In genomic region chr2:28751956-28752607, GRCh38 we compare ENCODE assay signal across 1 cellular context.
TF ChIP-seq lines count a peak whose summit lies in the region.

No MANE protein-coding gene starts in this region.

TF ChIP-seq in HepG2, 621 proteins besides CTCF, POLR2A, EP300 and RAD21 (continued from another document and continues in another):
- TF ChIP-seq, protein P1, sequence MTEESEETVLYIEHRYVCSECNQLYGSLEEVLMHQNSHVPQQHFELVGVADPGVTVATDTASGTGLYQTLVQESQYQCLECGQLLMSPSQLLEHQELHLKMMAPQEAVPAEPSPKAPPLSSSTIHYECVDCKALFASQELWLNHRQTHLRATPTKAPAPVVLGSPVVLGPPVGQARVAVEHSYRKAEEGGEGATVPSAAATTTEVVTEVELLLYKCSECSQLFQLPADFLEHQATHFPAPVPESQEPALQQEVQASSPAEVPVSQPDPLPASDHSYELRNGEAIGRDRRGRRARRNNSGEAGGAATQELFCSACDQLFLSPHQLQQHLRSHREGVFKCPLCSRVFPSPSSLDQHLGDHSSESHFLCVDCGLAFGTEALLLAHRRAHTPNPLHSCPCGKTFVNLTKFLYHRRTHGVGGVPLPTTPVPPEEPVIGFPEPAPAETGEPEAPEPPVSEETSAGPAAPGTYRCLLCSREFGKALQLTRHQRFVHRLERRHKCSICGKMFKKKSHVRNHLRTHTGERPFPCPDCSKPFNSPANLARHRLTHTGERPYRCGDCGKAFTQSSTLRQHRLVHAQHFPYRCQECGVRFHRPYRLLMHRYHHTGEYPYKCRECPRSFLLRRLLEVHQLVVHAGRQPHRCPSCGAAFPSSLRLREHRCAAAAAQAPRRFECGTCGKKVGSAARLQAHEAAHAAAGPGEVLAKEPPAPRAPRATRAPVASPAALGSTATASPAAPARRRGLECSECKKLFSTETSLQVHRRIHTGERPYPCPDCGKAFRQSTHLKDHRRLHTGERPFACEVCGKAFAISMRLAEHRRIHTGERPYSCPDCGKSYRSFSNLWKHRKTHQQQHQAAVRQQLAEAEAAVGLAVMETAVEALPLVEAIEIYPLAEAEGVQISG (CRISPR knock-in tag; IDR thresholded peaks at IDR 0.05) = no peak
- TF ChIP-seq SRSF9 (IDR thresholded peaks at IDR 0.05; ENCODE audit: borderline replicate concordance, insufficient read depth, low read depth, low read length, poor library complexity, severe bottlenecking) (no peak), TERF1 (CRISPR knock-in tag; IDR thresholded peaks at IDR 0.05) (no peak), DMTF1 (CRISPR knock-in tag; IDR thresholded peaks at IDR 0.05) (no peak), NFE2L1 (CRISPR knock-in tag; IDR thresholded peaks at IDR 0.05; ENCODE audit: borderline replicate concordance) (no peak), SRSF4 (IDR thresholded peaks at IDR 0.05; ENCODE audit: low read depth, low read length, poor library complexity, severe bottlenecking) (no peak), ATF6 (CRISPR knock-in tag; conservative IDR thresholded peaks at IDR 0.05) (no peak), HOMEZ (CRISPR knock-in tag; IDR thresholded peaks at IDR 0.05; ENCODE audit: low read depth) (no peak), ZBTB20 (CRISPR knock-in tag; IDR thresholded peaks at IDR 0.05; ENCODE audit: borderline replicate concordance, low read depth) (no peak), POLR2AphosphoS2 (IDR thresholded peaks at IDR 0.05; ENCODE audit: low read depth, low read length) (no peak), GPN1 (CRISPR knock-in tag; IDR thresholded peaks at IDR 0.05; ENCODE audit: borderline replicate concordance) (no peak), ZNF670 (CRISPR knock-in tag; IDR thresholded peaks at IDR 0.05; ENCODE audit: borderline replicate concordance) (no peak), SP1 (IDR thresholded peaks at IDR 0.05) (no peak), SP1 (CRISPR knock-in tag; IDR thresholded peaks at IDR 0.05) (no peak), ZNF652 (CRISPR knock-in tag; IDR thresholded peaks at IDR 0.05; ENCODE audit: borderline replicate concordance, low read depth) (no peak), MEIS1 (CRISPR knock-in tag; IDR thresholded peaks at IDR 0.05; ENCODE audit: borderline replicate concordance) (no peak), MEF2D (CRISPR knock-in tag; IDR thresholded peaks at IDR 0.05) (no peak), ZNF382 (CRISPR knock-in tag; IDR thresholded peaks at IDR 0.05; ENCODE audit: borderline replicate concordance) (no peak), ZZZ3 (CRISPR knock-in tag; IDR thresholded peaks at IDR 0.05; ENCODE audit: borderline replicate concordance) (no peak), ZFP90 (CRISPR knock-in tag; IDR thresholded peaks at IDR 0.05; ENCODE audit: borderline replicate concordance) (no peak), EEA1 (CRISPR knock-in tag; IDR thresholded peaks at IDR 0.05; ENCODE audit: borderline replicate concordance) (peak; percentile 86; the same call in 1 of the 2 replicates), KLF12 (CRISPR knock-in tag; IDR thresholded peaks at IDR 0.05; ENCODE audit: borderline replicate concordance) (no peak), ZMYM4 (CRISPR knock-in tag; IDR thresholded peaks at IDR 0.05) (no peak), ZC3H13 (CRISPR knock-in tag; IDR thresholded peaks at IDR 0.05) (no peak), POLR2AphosphoS5 (IDR thresholded peaks at IDR 0.05; ENCODE audit: low read depth, low read length) (no peak; the same call in 1 of the 2 replicates), ZFX (CRISPR knock-in tag; IDR thresholded peaks at IDR 0.05; ENCODE audit: low read depth) (0 out of 2 replicates have a peak, but pooled peaks have one; percentile 4), EHMT2 (IDR thresholded peaks at IDR 0.05; ENCODE audit: borderline replicate concordance, low read depth, low read length) (no peak), ZBTB42 (CRISPR knock-in tag; IDR thresholded peaks at IDR 0.05) (no peak), NFE2 (CRISPR knock-in tag; IDR thresholded peaks at IDR 0.05) (no peak), TAF15 (IDR thresholded peaks at IDR 0.05; ENCODE audit: low read depth, low read length, poor library complexity, severe bottlenecking) (peak; percentile 27), ZSCAN31 (CRISPR knock-in tag; IDR thresholded peaks at IDR 0.05; ENCODE audit: low read depth) (no peak; the same call in 1 of the 2 replicates), MIER2 (CRISPR knock-in tag; IDR thresholded peaks at IDR 0.05) (no peak), TCF7 (IDR thresholded peaks at IDR 0.05; ENCODE audit: low read depth) (no peak), ZNF724P (CRISPR knock-in tag; IDR thresholded peaks at IDR 0.05; ENCODE audit: borderline replicate concordance) (0 out of 2 replicates have a peak, but pooled peaks have one; percentile 25)
- TF ChIP-seq, protein P2, sequence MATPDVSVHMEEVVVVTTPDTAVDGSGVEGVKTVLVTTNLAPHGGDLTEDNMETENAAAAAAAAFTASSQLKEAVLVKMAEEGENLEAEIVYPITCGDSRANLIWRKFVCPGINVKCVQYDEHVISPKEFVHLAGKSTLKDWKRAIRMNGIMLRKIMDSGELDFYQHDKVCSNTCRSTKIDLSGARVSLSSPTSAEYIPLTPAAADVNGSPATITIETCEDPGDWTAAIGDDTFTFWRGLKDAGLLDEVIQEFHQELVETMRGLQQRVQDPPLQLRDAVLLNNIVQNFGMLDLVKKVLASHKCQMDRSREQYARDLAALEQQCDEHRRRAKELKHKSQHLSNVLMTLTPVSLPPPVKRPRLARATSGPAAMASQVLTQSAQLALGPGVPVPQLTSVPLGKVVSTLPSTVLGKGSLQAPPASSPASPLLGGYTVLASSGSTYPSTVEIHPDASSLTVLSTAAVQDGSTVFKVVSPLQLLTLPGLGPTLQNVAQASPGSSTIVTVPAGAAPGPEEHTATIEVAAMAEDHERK (CRISPR knock-in tag; IDR thresholded peaks at IDR 0.05; ENCODE audit: low read depth) = no peak
- TF ChIP-seq, protein P3, sequence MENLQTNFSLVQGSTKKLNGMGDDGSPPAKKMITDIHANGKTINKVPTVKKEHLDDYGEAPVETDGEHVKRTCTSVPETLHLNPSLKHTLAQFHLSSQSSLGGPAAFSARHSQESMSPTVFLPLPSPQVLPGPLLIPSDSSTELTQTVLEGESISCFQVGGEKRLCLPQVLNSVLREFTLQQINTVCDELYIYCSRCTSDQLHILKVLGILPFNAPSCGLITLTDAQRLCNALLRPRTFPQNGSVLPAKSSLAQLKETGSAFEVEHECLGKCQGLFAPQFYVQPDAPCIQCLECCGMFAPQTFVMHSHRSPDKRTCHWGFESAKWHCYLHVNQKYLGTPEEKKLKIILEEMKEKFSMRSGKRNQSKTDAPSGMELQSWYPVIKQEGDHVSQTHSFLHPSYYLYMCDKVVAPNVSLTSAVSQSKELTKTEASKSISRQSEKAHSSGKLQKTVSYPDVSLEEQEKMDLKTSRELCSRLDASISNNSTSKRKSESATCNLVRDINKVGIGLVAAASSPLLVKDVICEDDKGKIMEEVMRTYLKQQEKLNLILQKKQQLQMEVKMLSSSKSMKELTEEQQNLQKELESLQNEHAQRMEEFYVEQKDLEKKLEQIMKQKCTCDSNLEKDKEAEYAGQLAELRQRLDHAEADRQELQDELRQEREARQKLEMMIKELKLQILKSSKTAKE (CRISPR knock-in tag; IDR thresholded peaks at IDR 0.05; ENCODE audit: borderline replicate concordance) = no peak; the same call in 1 of the 2 replicates
- TF ChIP-seq, protein P4, sequence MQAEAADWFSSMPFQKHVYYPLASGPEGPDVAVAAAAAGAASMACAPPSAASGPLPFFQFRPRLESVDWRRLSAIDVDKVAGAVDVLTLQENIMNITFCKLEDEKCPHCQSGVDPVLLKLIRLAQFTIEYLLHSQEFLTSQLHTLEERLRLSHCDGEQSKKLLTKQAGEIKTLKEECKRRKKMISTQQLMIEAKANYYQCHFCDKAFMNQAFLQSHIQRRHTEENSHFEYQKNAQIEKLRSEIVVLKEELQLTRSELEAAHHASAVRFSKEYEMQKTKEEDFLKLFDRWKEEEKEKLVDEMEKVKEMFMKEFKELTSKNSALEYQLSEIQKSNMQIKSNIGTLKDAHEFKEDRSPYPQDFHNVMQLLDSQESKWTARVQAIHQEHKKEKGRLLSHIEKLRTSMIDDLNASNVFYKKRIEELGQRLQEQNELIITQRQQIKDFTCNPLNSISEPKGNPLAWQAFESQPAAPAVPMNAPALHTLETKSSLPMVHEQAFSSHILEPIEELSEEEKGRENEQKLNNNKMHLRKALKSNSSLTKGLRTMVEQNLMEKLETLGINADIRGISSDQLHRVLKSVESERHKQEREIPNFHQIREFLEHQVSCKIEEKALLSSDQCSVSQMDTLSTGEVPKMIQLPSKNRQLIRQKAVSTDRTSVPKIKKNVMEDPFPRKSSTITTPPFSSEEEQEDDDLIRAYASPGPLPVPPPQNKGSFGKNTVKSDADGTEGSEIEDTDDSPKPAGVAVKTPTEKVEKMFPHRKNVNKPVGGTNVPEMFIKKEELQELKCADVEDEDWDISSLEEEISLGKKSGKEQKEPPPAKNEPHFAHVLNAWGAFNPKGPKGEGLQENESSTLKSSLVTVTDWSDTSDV (CRISPR knock-in tag; IDR thresholded peaks at IDR 0.05) = no peak
- TF ChIP-seq, protein P5, sequence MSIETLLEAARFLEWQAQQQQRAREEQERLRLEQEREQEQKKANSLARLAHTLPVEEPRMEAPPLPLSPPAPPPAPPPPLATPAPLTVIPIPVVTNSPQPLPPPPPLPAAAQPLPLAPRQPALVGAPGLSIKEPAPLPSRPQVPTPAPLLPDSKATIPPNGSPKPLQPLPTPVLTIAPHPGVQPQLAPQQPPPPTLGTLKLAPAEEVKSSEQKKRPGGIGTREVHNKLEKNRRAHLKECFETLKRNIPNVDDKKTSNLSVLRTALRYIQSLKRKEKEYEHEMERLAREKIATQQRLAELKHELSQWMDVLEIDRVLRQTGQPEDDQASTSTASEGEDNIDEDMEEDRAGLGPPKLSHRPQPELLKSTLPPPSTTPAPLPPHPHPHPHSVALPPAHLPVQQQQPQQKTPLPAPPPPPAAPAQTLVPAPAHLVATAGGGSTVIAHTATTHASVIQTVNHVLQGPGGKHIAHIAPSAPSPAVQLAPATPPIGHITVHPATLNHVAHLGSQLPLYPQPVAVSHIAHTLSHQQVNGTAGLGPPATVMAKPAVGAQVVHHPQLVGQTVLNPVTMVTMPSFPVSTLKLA (IDR thresholded peaks at IDR 0.05) = no peak
- TF ChIP-seq, protein P6, sequence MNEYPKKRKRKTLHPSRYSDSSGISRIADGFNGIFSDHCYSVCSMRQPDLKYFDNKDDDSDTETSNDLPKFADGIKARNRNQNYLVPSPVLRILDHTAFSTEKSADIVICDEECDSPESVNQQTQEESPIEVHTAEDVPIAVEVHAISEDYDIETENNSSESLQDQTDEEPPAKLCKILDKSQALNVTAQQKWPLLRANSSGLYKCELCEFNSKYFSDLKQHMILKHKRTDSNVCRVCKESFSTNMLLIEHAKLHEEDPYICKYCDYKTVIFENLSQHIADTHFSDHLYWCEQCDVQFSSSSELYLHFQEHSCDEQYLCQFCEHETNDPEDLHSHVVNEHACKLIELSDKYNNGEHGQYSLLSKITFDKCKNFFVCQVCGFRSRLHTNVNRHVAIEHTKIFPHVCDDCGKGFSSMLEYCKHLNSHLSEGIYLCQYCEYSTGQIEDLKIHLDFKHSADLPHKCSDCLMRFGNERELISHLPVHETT (CRISPR knock-in tag; conservative IDR thresholded peaks at IDR 0.05) = no peak
- TF ChIP-seq, protein P7, sequence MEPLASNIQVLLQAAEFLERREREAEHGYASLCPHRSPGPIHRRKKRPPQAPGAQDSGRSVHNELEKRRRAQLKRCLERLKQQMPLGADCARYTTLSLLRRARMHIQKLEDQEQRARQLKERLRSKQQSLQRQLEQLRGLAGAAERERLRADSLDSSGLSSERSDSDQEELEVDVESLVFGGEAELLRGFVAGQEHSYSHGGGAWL (CRISPR knock-in tag; IDR thresholded peaks at IDR 0.05) = peak; percentile 47; the same call in 1 of the 2 replicates
